Comparison of ENCODE assay signal across 11 cellular contexts in the genomic region with DNA sequence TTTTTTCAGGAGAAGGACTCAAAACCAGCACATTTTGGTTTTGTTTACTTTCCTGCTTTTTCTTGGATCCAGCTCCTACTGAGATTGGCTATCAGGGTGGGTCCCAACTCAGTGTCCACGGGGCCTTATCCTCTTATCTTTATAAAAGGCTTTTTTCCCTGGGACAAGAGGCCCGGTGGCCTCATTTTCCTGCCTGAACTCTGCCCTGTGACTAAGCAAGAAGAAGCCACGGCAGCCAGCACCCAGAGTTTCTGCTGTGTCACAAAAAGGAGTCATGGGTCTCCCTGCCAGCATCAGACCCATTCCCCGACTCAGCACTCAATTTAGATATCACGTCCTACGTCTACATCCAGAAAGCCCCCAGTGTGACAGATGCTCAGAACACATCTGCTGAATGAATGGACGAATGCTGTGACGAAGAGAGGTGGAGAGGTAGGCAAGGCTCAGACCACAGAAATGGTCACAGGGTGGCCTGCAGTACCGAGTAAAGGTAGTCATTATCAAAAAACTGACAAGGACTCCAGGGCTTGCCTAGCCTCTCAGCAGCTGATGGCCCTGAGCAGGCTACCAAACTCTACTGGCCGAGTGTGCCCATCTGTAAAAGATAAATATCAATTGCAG. TPM values are rescaled to one million over a fixed set of nuclear protein-coding genes. Genes with fewer than 3 reads are reported as not detected.
DNase-seq lines count a peak whose midpoint lies in the region; ATAC-seq and TF ChIP-seq lines count a peak whose summit lies in the region.
"Had no signal": no experiment of that assay in that cellular context is flagged by ENCODE, and none has a peak within 500 bp of the region (broad histone marks: within the 10 kb centered on the region; RNA-seq: fewer than 3 reads in every experiment).

No MANE protein-coding gene starts in this region.

- H2AFZ ChIP-seq in fibroblast of lung (ENCODE audit: low read length), result no peak overlapping the region

- H4K20me1 ChIP-seq in fibroblast of lung (ENCODE audit: control insufficient read depth, extremely low read depth, insufficient read depth, low read length), result no peaks in the 10 kb centered on the region

- H3K27me3 ChIP-seq in fibroblast of lung (ENCODE audit: control insufficient read depth, insufficient read depth, low read length), result no peaks in the 10 kb centered on the region
- H3K27me3 ChIP-seq: foreskin keratinocyte had no signal

- H3K4me2 ChIP-seq in fibroblast of lung (ENCODE audit: extremely low read depth, insufficient read depth, low read length), result peak overlapping the region; percentile 42

- TF ChIP-seq CTCF in RWPE1 (conservative IDR thresholded peaks at IDR 0.05; ENCODE audit: low read depth), result no peak
- no peak for TF ChIP-seq CTCF in fibroblast of lung (conservative IDR thresholded peaks at IDR 0.05 in 1 of 2, IDR thresholded peaks at IDR 0.05 in 1 of 2; ENCODE audit: low read depth in 1 of 2, low read length in 2 of 2)
- no peak for TF ChIP-seq CTCF in progenitor cell of endocrine pancreas (IDR thresholded peaks at IDR 0.05; ENCODE audit: unreplicated experiment)

- peak; percentile 81 for DNase-seq in ELR (ENCODE audit: low read depth)
- no peak for DNase-seq in RWPE1 (ENCODE audit: low spot score)
- DNase-seq in fibroblast of lung (ENCODE audit: low read depth in 2 of 2), result peak; percentile 70
- no peak for DNase-seq in progenitor cell of endocrine pancreas (ENCODE audit: low spot score, unreplicated experiment)
- no peak for DNase-seq in stimulated activated effector memory CD8-positive, alpha-beta T cell treated with anti-CD3 and anti-CD28 coated beads, Interleukin-12 subunit alpha, Interleukin-12 subunit beta, amount 100 ng/mL, for 72 hours (ENCODE audit: low spot score in 2 of 2)
- no peak for DNase-seq in NCI-H2227 (lab: John Stamatoyannopoulos, UW; ENCODE audit: unreplicated experiment)
- no peak for DNase-seq in activated naive CD4-positive, alpha-beta T cell treated with anti-CD3 and anti-CD28 coated beads, Interleukin-2, amount 50 U/mL, for 72 hours (ENCODE audit: low spot score in 2 of 2)
- DNase-seq: foreskin keratinocyte, naive B cell, NCI-H1417 treated with DMSO at 0.1 percent for 48 hours had no signal

- H3K9ac ChIP-seq in fibroblast of lung (ENCODE audit: insufficient read depth, low read length), result no peak overlapping the region

- POLR2A ChIA-PET in RWPE1 (lab: Yijun Ruan, JAX; ENCODE audit: low non-redundant PET), result no interaction called here

- peak overlapping the region; percentile 40 for H3K4me3 Mint-ChIP-seq in progenitor cell of endocrine pancreas (ENCODE audit: low read depth)
- H3K4me3 Mint-ChIP-seq in stimulated activated effector memory CD8-positive, alpha-beta T cell treated with anti-CD3 and anti-CD28 coated beads, Interleukin-12 subunit alpha, Interleukin-12 subunit beta, amount 100 ng/mL, for 72 hours, result no peak overlapping the region
- H3K4me3 Mint-ChIP-seq: naive B cell had no signal

- H3K4me1 Mint-ChIP-seq in progenitor cell of endocrine pancreas (ENCODE audit: low read depth), result peaks cover 47% of the 10 kb centered on the region
- H3K4me1 Mint-ChIP-seq in stimulated activated effector memory CD8-positive, alpha-beta T cell treated with anti-CD3 and anti-CD28 coated beads, Interleukin-12 subunit alpha, Interleukin-12 subunit beta, amount 100 ng/mL, for 72 hours, result peaks cover 30% of the 10 kb centered on the region

- peaks cover 8% of the 10 kb centered on the region for H3K4me1 ChIP-seq in fibroblast of lung (ENCODE audit: control insufficient read depth, extremely low read depth, insufficient read depth, low read length)

- H3K4me3 ChIP-seq in fibroblast of lung (replicated peaks in 1 of 4; ENCODE audit: control extremely low read depth in 1 of 4, insufficient read depth in 1 of 4, low read depth in 3 of 4, low read length in 4 of 4), result no peak overlapping the region

- CTCF ChIA-PET in RWPE1 (lab: Yijun Ruan, JAX), result interaction anchor here (0.5 to 0.7 kb wide), 3 partner anchors 20 to 72 kb away, joined by 3 to 4 read pairs (median 4); no protein-coding TSS in a partner anchor

- H3K79me2 ChIP-seq in fibroblast of lung (ENCODE audit: control insufficient read depth, insufficient read depth, low read length), result peaks cover 35% of the 10 kb centered on the region

- no peak for ATAC-seq in HG03175 (IDR thresholded peaks at IDR 0.05; ENCODE audit: unreplicated experiment)
- ATAC-seq in stimulated activated effector memory CD8-positive, alpha-beta T cell treated with anti-CD3 and anti-CD28 coated beads, Interleukin-12 subunit alpha, Interleukin-12 subunit beta, amount 100 ng/mL, for 72 hours, result no peak
- no peak for ATAC-seq in activated naive CD4-positive, alpha-beta T cell treated with anti-CD3 and anti-CD28 coated beads, Interleukin-2, amount 50 U/mL, for 72 hours
- ATAC-seq: foreskin keratinocyte had no signal

- H3K27ac ChIP-seq in RWPE1 (peak overlapping the region; percentile 58), fibroblast of lung (ENCODE audit: insufficient read depth, low read length) (peak overlapping the region; percentile 48)
- H3K27ac ChIP-seq: foreskin keratinocyte had no signal

- H3K36me3 ChIP-seq in fibroblast of lung (ENCODE audit: control insufficient read depth, insufficient read depth, low read length), result no peaks in the 10 kb centered on the region

- no peaks in the 10 kb centered on the region for H3K36me3 Mint-ChIP-seq in progenitor cell of endocrine pancreas (ENCODE audit: insufficient read depth)
- H3K36me3 Mint-ChIP-seq in stimulated activated effector memory CD8-positive, alpha-beta T cell treated with anti-CD3 and anti-CD28 coated beads, Interleukin-12 subunit alpha, Interleukin-12 subunit beta, amount 100 ng/mL, for 72 hours, result no peaks in the 10 kb centered on the region
- no peaks in the 10 kb centered on the region for H3K36me3 Mint-ChIP-seq in activated naive CD4-positive, alpha-beta T cell treated with anti-CD3 and anti-CD28 coated beads, Interleukin-2, amount 50 U/mL, for 72 hours
- H3K36me3 Mint-ChIP-seq: naive B cell had no signal

- peak overlapping the region; percentile 85 for H3K27ac Mint-ChIP-seq in progenitor cell of endocrine pancreas
- no peak overlapping the region for H3K27ac Mint-ChIP-seq in stimulated activated effector memory CD8-positive, alpha-beta T cell treated with anti-CD3 and anti-CD28 coated beads, Interleukin-12 subunit alpha, Interleukin-12 subunit beta, amount 100 ng/mL, for 72 hours
- no peak overlapping the region for H3K27ac Mint-ChIP-seq in activated naive CD4-positive, alpha-beta T cell treated with anti-CD3 and anti-CD28 coated beads, Interleukin-2, amount 50 U/mL, for 72 hours

- no peaks in the 10 kb centered on the region for H3K9me3 ChIP-seq in fibroblast of lung (ENCODE audit: control insufficient read depth, insufficient read depth, low read depth, low read length)

- H3K27me3 Mint-ChIP-seq in progenitor cell of endocrine pancreas, result no peaks in the 10 kb centered on the region

- H3K9me3 Mint-ChIP-seq in progenitor cell of endocrine pancreas (ENCODE audit: low read depth), result no peaks in the 10 kb centered on the region
- no peaks in the 10 kb centered on the region for H3K9me3 Mint-ChIP-seq in stimulated activated effector memory CD8-positive, alpha-beta T cell treated with anti-CD3 and anti-CD28 coated beads, Interleukin-12 subunit alpha, Interleukin-12 subunit beta, amount 100 ng/mL, for 72 hours
- no peaks in the 10 kb centered on the region for H3K9me3 Mint-ChIP-seq in activated naive CD4-positive, alpha-beta T cell treated with anti-CD3 and anti-CD28 coated beads, Interleukin-2, amount 50 U/mL, for 72 hours
- H3K9me3 Mint-ChIP-seq: naive B cell had no signal

RNA-seq across cellular contexts. Expression of gene DLG5, which starts 16.7 kb away (rescaled TPM):
- 40.1 and 40.8 TPM in 2 replicates for total RNA-seq in fibroblast of lung
- polyA plus RNA-seq in fibroblast of lung, result 15.3 and 22.9 TPM in 2 replicates
- polyA plus RNA-seq in fibroblast of lung (2012), result 24.4 and 29.7 TPM in 2 replicates
- polyA minus RNA-seq in fibroblast of lung (ENCODE audit: low replicate concordance), result 80.9 and 123 TPM in 2 replicates
- 132 and 149 TPM in 2 replicates for total RNA-seq in progenitor cell of endocrine pancreas
- total RNA-seq in activated naive CD4-positive, alpha-beta T cell treated with anti-CD3 and anti-CD28 coated beads, Interleukin-2, amount 50 U/mL, for 72 hours, result 1 to 10 TPM; 1.3 to 4.6 TPM

Comparison
In these comparisons a context has a peak if more than half of its experiments do, and no peak if none do; other contexts are left out.
1. DNase-seq: peak in ELR (single experiment) and fibroblast of lung (2 of 2); none in RWPE1 (single experiment), progenitor cell of endocrine pancreas (single experiment), stimulated activated effector memory CD8-positive, alpha-beta T cell treated with anti-CD3 and anti-CD28 coated beads, Interleukin-12 subunit alpha, Interleukin-12 subunit beta, amount 100 ng/mL, for 72 hours (0 of 2), NCI-H2227 (single experiment) and activated naive CD4-positive, alpha-beta T cell treated with anti-CD3 and anti-CD28 coated beads, Interleukin-2, amount 50 U/mL, for 72 hours (0 of 2).